Comparison of ENCODE assay signal across 14 cellular contexts in genomic region chr12:120757226-120757742, GRCh38. TPM values are rescaled to one million over a fixed set of nuclear protein-coding genes. Genes with fewer than 3 reads are reported as not detected.
A peak's percentile ranks its signal among the peaks of the same experiment; 100 is the strongest.
DNase-seq lines count a peak whose midpoint lies in the region; ATAC-seq and TF ChIP-seq lines count a peak whose summit lies in the region.
"Had no signal": no experiment of that assay in that cellular context is flagged by ENCODE, and none has a peak within 500 bp of the region (broad histone marks: within the 10 kb centered on the region; RNA-seq: fewer than 3 reads in every experiment).

No MANE protein-coding gene starts in this region.

- H3K27me3 Mint-ChIP-seq in Caco-2 (ENCODE audit: insufficient read depth, unreplicated experiment) = no peaks in the 10 kb centered on the region
- H3K27me3 Mint-ChIP-seq: B cell had no signal

- no peaks in the 10 kb centered on the region for H3K9me2 ChIP-seq in SK-N-SH

- H3K9me3 Mint-ChIP-seq in Caco-2 (ENCODE audit: unreplicated experiment) = no peaks in the 10 kb centered on the region

- no peaks in the 10 kb centered on the region for H3K36me3 ChIP-seq in Caco-2 (ENCODE audit: control insufficient read depth, insufficient read depth, low read length)
- H3K36me3 ChIP-seq in SK-N-SH (replicated peaks in 1 of 2; ENCODE audit: control insufficient read depth in 1 of 2, insufficient read depth in 2 of 2, low read length in 1 of 2) = peaks cover 0 to 17% of the 10 kb centered on the region in 2 experiments
- no peaks in the 10 kb centered on the region for H3K36me3 ChIP-seq in gastrocnemius medialis

- H3K27ac ChIP-seq in SK-N-SH (ENCODE audit: low read depth in 2 of 2, low read length in 1 of 2) (peak overlapping the region in 1 of 2 experiments; percentile 11; a peak in 1 of 4 replicates), gastrocnemius medialis (peak overlapping the region; percentile 93 to 98 (median 94))

- TF ChIP-seq CTCF in Caco-2 (IDR thresholded peaks at IDR 0.05; ENCODE audit: insufficient read depth in 1 of 2, low read depth in 1 of 2, low read length in 1 of 2, severe bottlenecking in 1 of 2, unreplicated experiment in 1 of 2) (no peak), SK-N-SH (IDR thresholded peaks at IDR 0.05) (no peak), gastrocnemius medialis (IDR thresholded peaks at IDR 0.05 in 4 of 5, conservative IDR thresholded peaks at IDR 0.05 in 1 of 5) (no peak), GM13976 (IDR thresholded peaks at IDR 0.05; ENCODE audit: borderline replicate concordance, control extremely low read depth, extremely low read depth, insufficient read depth, missing control alignments) (no peak)

- no peak overlapping the region for H3K4me3 ChIP-seq in Caco-2 (ENCODE audit: low read depth, low read length)
- H3K4me3 ChIP-seq in SK-N-SH (ENCODE audit: low read depth in 2 of 2, low read length in 1 of 2) = no peak overlapping the region
- H3K4me3 ChIP-seq in gastrocnemius medialis = no peak overlapping the region

- no peak overlapping the region for H3K4me3 Mint-ChIP-seq in Caco-2 (ENCODE audit: unreplicated experiment)
- H3K4me3 Mint-ChIP-seq: B cell; CD4-positive, alpha-beta memory T cell had no signal

- TF ChIP-seq EP300 in SK-N-SH (IDR thresholded peaks at IDR 0.05; ENCODE audit: borderline replicate concordance in 1 of 2, low read depth in 1 of 2, low read length in 1 of 2) = peak in 1 of 2 experiments; percentile 27; a peak in 1 of 4 replicates

- no peak overlapping the region for H3K9ac ChIP-seq in SK-N-SH

- peaks cover 27% of the 10 kb centered on the region for H3K36me3 Mint-ChIP-seq in Caco-2 (ENCODE audit: insufficient read depth, unreplicated experiment)
- H3K36me3 Mint-ChIP-seq: IgD-negative memory B cell had no signal

- no peaks in the 10 kb centered on the region for H4K20me1 ChIP-seq in SK-N-SH (ENCODE audit: insufficient read depth)

- H3K27me3 ChIP-seq in Caco-2 (replicated peaks; ENCODE audit: control insufficient read depth, insufficient read depth, low read length) (no peaks in the 10 kb centered on the region), SK-N-SH (ENCODE audit: insufficient read depth) (no peaks in the 10 kb centered on the region), gastrocnemius medialis (no peaks in the 10 kb centered on the region)

- H3K4me1 Mint-ChIP-seq in Caco-2 (ENCODE audit: low read depth, unreplicated experiment) = no peaks in the 10 kb centered on the region

- ATAC-seq in left colon = peak; percentile 41
- no peak for ATAC-seq in gastrocnemius medialis
- ATAC-seq in GM21717 (IDR thresholded peaks at IDR 0.05; ENCODE audit: unreplicated experiment) = no peak
- ATAC-seq: HCT116 had no signal

- CTCF ChIA-PET in Caco-2 (lab: Charles Lee) (no interaction called here), SK-N-SH (lab: Yijun Ruan, JAX) (interaction anchor here (1.3 to 1.7 kb wide), 3 partner anchors 9 to 214 kb away, joined by 3 to 5 read pairs (median 5); no protein-coding TSS in a partner anchor)

- H3K4me1 ChIP-seq in Caco-2 = no peaks in the 10 kb centered on the region
- H3K4me1 ChIP-seq in SK-N-SH (ENCODE audit: control insufficient read depth in 1 of 2, insufficient read depth in 2 of 2, low read depth in 1 of 2, low read length in 1 of 2) = peaks cover 0 to 12% of the 10 kb centered on the region in 2 experiments; a peak in 1 of 4 replicates
- peaks cover 43 to 47% of the 10 kb centered on the region in 2 donors for H3K4me1 ChIP-seq in gastrocnemius medialis

- H3K27ac Mint-ChIP-seq in Caco-2 (ENCODE audit: unreplicated experiment) = no peak overlapping the region
- H3K27ac Mint-ChIP-seq: B cell; CD4-positive, alpha-beta memory T cell; IgD-negative memory B cell had no signal

- in situ Hi-C loops in gastrocnemius medialis (cut with MboI; ENCODE audit: low sequenced_read_pairs in 4 of 4) (no loop called here), GM13976 (cut with MboI; ENCODE audit: low sequenced_read_pairs, unreplicated experiment) (no loop called here)

- POLR2A ChIA-PET in Caco-2 (lab: Charles Lee) = no interaction called here
- POLR2A ChIA-PET in SK-N-SH (lab: Yijun Ruan, JAX) = no interaction called here

- intact Hi-C loops in Caco-2 (cut with micrococcal nuclease; ENCODE audit: unreplicated experiment) (no loop called here), left colon (cut with DNase I, micrococcal nuclease) (no loop called here), gastrocnemius medialis (cut with DNase I; ENCODE audit: low total_unique reads) (no loop called here)

- WGBS in SK-N-SH (ENCODE audit: low lambda C conversion rate) = 38% methylated on average over 4 of the region's 4 CpGs

- no peak overlapping the region for H2AFZ ChIP-seq in SK-N-SH (ENCODE audit: low read depth)

- no peak for TF ChIP-seq POLR2A in gastrocnemius medialis (IDR thresholded peaks at IDR 0.05)

- BruUV-seq in Caco-2 (replicated peaks; lab: Mats Ljungman, UMichigan) = TSS peak; percentile 17

- H3K9me3 ChIP-seq in Caco-2 (no peaks in the 10 kb centered on the region), SK-N-SH (0 out of 2 replicates have a peak, but pooled peaks cover 3% of the 10 kb centered on the region), gastrocnemius medialis (no peaks in the 10 kb centered on the region)

- no peaks in the 10 kb centered on the region for H3K79me2 ChIP-seq in SK-N-SH (ENCODE audit: insufficient read depth)

- TF ChIP-seq RAD21 in SK-N-SH (IDR thresholded peaks at IDR 0.05; ENCODE audit: low read length) = no peak

- DNase-seq in Caco-2 = no peak
- peak; percentile 50 for DNase-seq in SK-N-SH
- peak in 1 of 2 donors; percentile 23 for DNase-seq in left colon
- DNase-seq in gastrocnemius medialis = no peak
- no peak for DNase-seq in GM13976 (ENCODE audit: low spot score)
- DNase-seq in SKM-1 treated with dmso at 0.1 percent for 144 hours (lab: John Stamatoyannopoulos, UW; ENCODE audit: unreplicated experiment) = no peak
- DNase-seq: C1 segment of cervical spinal cord; CD4-positive, alpha-beta memory T cell; DND-41; GDM1 had no signal

- no peaks in the 10 kb centered on the region for H3F3A ChIP-seq in SK-N-SH (replicated peaks; ENCODE audit: insufficient read depth)

- H3K4me2 ChIP-seq in SK-N-SH = no peak overlapping the region

TF ChIP-seq in SK-N-SH, 30 proteins besides CTCF, POLR2A, EP300 and RAD21 (continues in another document):
- TF ChIP-seq TCF12 (IDR thresholded peaks at IDR 0.05) (no peak), EZH2phosphoT487 (IDR thresholded peaks at IDR 0.05; ENCODE audit: borderline replicate concordance, low read depth) (no peak), GABPA (IDR thresholded peaks at IDR 0.05; ENCODE audit: low read depth) (no peak), ZBTB33 (IDR thresholded peaks at IDR 0.05; ENCODE audit: borderline replicate concordance, low read depth) (no peak), POLR2AphosphoS5 (IDR thresholded peaks at IDR 0.05; ENCODE audit: low read depth, low read length) (no peak), RCOR1 (IDR thresholded peaks at IDR 0.05; ENCODE audit: low read length) (peak; percentile 47; the same call in 1 of the 2 replicates), SMC3 (IDR thresholded peaks at IDR 0.05; ENCODE audit: low read depth, low read length) (no peak), TAF1 (IDR thresholded peaks at IDR 0.05; ENCODE audit: borderline replicate concordance, low read depth, low read length) (no peak), FOXM1 (IDR thresholded peaks at IDR 0.05; ENCODE audit: low read depth) (no peak), GATA2 (CRISPR knock-in tag; IDR thresholded peaks at IDR 0.05) (peak; percentile 44), JUND (IDR thresholded peaks at IDR 0.05) (no peak), PBX3 (IDR thresholded peaks at IDR 0.05) (no peak)

RNA-seq across cellular contexts. Expression of gene ACADS, which starts 31.7 kb away (rescaled TPM):
- total RNA-seq in Caco-2 (2022) (12.5 and 13.1 TPM in 2 replicates), left colon (100 to 1,000 TPM; 183 to 209 TPM), gastrocnemius medialis (100 to 1,000 TPM; 166 to 224 (median 200) TPM)
- polyA plus RNA-seq in SK-N-SH (2012; rRNA removed) = 4.5 and 4.9 TPM in 2 replicates
- polyA plus RNA-seq in SK-N-SH (2012; cell fraction: cytosol; rRNA removed) = 1.3 and 2.9 TPM in 2 replicates
- polyA plus RNA-seq in SK-N-SH (2012; cell fraction: nucleus; rRNA removed) = 17.0 and 23.0 TPM in 2 replicates

RNA-seq across cellular contexts. Expression of gene UNC119B, which starts 47.0 kb away (rescaled TPM):
- total RNA-seq in Caco-2 (2022) = 39.1 and 44.4 TPM in 2 replicates
- 23.6 and 32.0 TPM in 2 replicates for polyA plus RNA-seq in SK-N-SH (2012; rRNA removed)
- polyA plus RNA-seq in SK-N-SH (2012; cell fraction: cytosol; rRNA removed) = 25.3 and 28.0 TPM in 2 replicates
- 23.7 and 28.0 TPM in 2 replicates for polyA plus RNA-seq in SK-N-SH (2012; cell fraction: nucleus; rRNA removed)
- 10 to 100 TPM; 15.1 to 27.5 TPM for total RNA-seq in left colon
- total RNA-seq in gastrocnemius medialis = 1 to 10 TPM; 4.7 to 8.7 (median 7.8) TPM

Comparison
In these comparisons a context has a peak if more than half of its experiments do, and no peak if none do; other contexts are left out.
1. RNA of gene ACADS, which starts 31.7 kb away (total RNA-seq): 166 to 224 TPM in gastrocnemius medialis and 183 to 209 TPM in left colon; 12.5 to 13.1 TPM in Caco-2; every median in the first group is over 10 times any median in the second.